In genomic region chr18:73840319-73841065, GRCh38 we compare ENCODE assay signal across 16 cellular contexts.
DNase-seq lines count a peak whose midpoint lies in the region; TF ChIP-seq lines count a peak whose summit lies in the region.
"Had no signal": no experiment of that assay in that cellular context is flagged by ENCODE, and none has a peak within 500 bp of the region (broad histone marks: within the 10 kb centered on the region; RNA-seq: fewer than 3 reads in every experiment).

No MANE protein-coding gene starts in this region.

- no peaks in the 10 kb centered on the region for H3K36me3 Mint-ChIP-seq in endodermal cell (ENCODE audit: low read depth)
- H3K36me3 Mint-ChIP-seq in nephron progenitor cell (ENCODE audit: low read depth): no peaks in the 10 kb centered on the region
- H3K36me3 Mint-ChIP-seq: IgD-negative memory B cell had no signal

- intact Hi-C loops in esophagus squamous epithelium (cut with DNase I): no loop called here

- H3K27me3 Mint-ChIP-seq in endodermal cell (ENCODE audit: insufficient read depth): no peaks in the 10 kb centered on the region
- peaks cover 6% of the 10 kb centered on the region for H3K27me3 Mint-ChIP-seq in nephron progenitor cell (ENCODE audit: low read depth, poor library complexity)

- H3K4me3 ChIP-seq in endodermal cell (ENCODE audit: low read length) (no peak overlapping the region), esophagus squamous epithelium (no peak overlapping the region)
- H3K4me3 ChIP-seq: HAP-1, Peyer's patch, SK-N-MC had no signal

- H3K9me3 Mint-ChIP-seq in endodermal cell (no peaks in the 10 kb centered on the region), nephron progenitor cell (no peaks in the 10 kb centered on the region)
- H3K9me3 Mint-ChIP-seq: CD4-positive, alpha-beta T cell; IgD-negative memory B cell had no signal

- H3K4me1 ChIP-seq in endodermal cell (ENCODE audit: control insufficient read depth, insufficient read depth, low read length) (no peaks in the 10 kb centered on the region), esophagus squamous epithelium (peaks cover 0 to 4% (median 0%) of the 10 kb centered on the region in 3 donors)
- H3K4me1 ChIP-seq: HAP-1, Peyer's patch had no signal

- DNase-seq in NCI-H1092 (lab: John Stamatoyannopoulos, UW): peak; percentile 25
- DNase-seq in endodermal cell: peak; percentile 51
- peak; percentile 25 for DNase-seq in nephron progenitor cell
- DNase-seq in DMS79 treated with DMSO at 0.1 percent for 48 hours (lab: John Stamatoyannopoulos, UW): no peak
- no peak for DNase-seq in NCI-H524 treated with DMSO at 0.1 percent for 48 hours (lab: John Stamatoyannopoulos, UW)
- no peak for DNase-seq in esophagus squamous epithelium (lab: John Stamatoyannopoulos, UW)
- DNase-seq: ACHN; AML-193; CD4-positive, alpha-beta T cell; NCI-H1417 treated with DMSO at 0.1 percent for 48 hours; NCI-H82; Peyer's patch had no signal

- TF ChIP-seq POLR2A in esophagus squamous epithelium (IDR thresholded peaks at IDR 0.05): no peak

- H3K36me3 ChIP-seq in endodermal cell (ENCODE audit: control insufficient read depth, insufficient read depth, low read length) (no peaks in the 10 kb centered on the region), esophagus squamous epithelium (no peaks in the 10 kb centered on the region)
- H3K36me3 ChIP-seq: HAP-1, Peyer's patch had no signal

- H3K9ac ChIP-seq in endodermal cell (ENCODE audit: extremely low read depth, low read length, poor library complexity, severe bottlenecking): no peak overlapping the region

- H3K9me3 ChIP-seq in endodermal cell (ENCODE audit: control insufficient read depth, low read length) (no peaks in the 10 kb centered on the region), esophagus squamous epithelium (no peaks in the 10 kb centered on the region)
- H3K9me3 ChIP-seq: HAP-1, Peyer's patch had no signal

- no peaks in the 10 kb centered on the region for H3K27me3 ChIP-seq in endodermal cell (ENCODE audit: control insufficient read depth, insufficient read depth, low read length, poor library complexity, severe bottlenecking)
- H3K27me3 ChIP-seq in esophagus squamous epithelium: no peaks in the 10 kb centered on the region
- H3K27me3 ChIP-seq: Peyer's patch had no signal

- H3K27ac Mint-ChIP-seq in endodermal cell: no peak overlapping the region
- peak overlapping the region; percentile 77 for H3K27ac Mint-ChIP-seq in nephron progenitor cell
- H3K27ac Mint-ChIP-seq: CD4-positive, alpha-beta T cell; IgD-negative memory B cell had no signal

- TF ChIP-seq CTCF in C4-2B (conservative IDR thresholded peaks at IDR 0.05): no peak
- TF ChIP-seq CTCF in endodermal cell (conservative IDR thresholded peaks at IDR 0.05): no peak
- TF ChIP-seq CTCF in nephron progenitor cell (IDR thresholded peaks at IDR 0.05): no peak
- TF ChIP-seq CTCF in esophagus squamous epithelium (IDR thresholded peaks at IDR 0.05): no peak

- H3K27ac ChIP-seq in C4-2B (peak overlapping the region; percentile 17; the same call in 1 of the 2 replicates), endodermal cell (ENCODE audit: low read depth, low read length) (no peak overlapping the region), esophagus squamous epithelium (no peak overlapping the region)
- H3K27ac ChIP-seq: Peyer's patch, SK-N-MC had no signal

- H3K4me3 Mint-ChIP-seq in endodermal cell (no peak overlapping the region), nephron progenitor cell (no peak overlapping the region)
- H3K4me3 Mint-ChIP-seq: CD4-positive, alpha-beta T cell; IgD-negative memory B cell had no signal

- peaks cover 6% of the 10 kb centered on the region for H3K4me1 Mint-ChIP-seq in endodermal cell
- peaks cover 46% of the 10 kb centered on the region for H3K4me1 Mint-ChIP-seq in nephron progenitor cell

- 93 to 94% methylated on average over 8 to 12 of the region's 12 CpGs for WGBS in endodermal cell (ENCODE audit: insufficient coverage in 1 of 2, insufficient read length in 1 of 2), 2 experiments
- 81 to 93% methylated on average over 6 to 7 of the region's 12 CpGs for whole genome bisulfite sequencing in esophagus squamous epithelium, 2 donors

Comparison
In these comparisons a context has a peak if more than half of its experiments do, and no peak if none do; other contexts are left out.
1. DNase-seq: peak in NCI-H1092 (single experiment), endodermal cell (single experiment) and nephron progenitor cell (single experiment); none in DMS79 treated with DMSO at 0.1 percent for 48 hours (single experiment), NCI-H524 treated with DMSO at 0.1 percent for 48 hours (single experiment) and esophagus squamous epithelium (single experiment).